In genomic region chr15:63380151-63380827, GRCh38 we compare ENCODE assay signal across 14 cellular contexts. TPM values are rescaled to one million over a fixed set of nuclear protein-coding genes. Genes with fewer than 3 reads are reported as not detected.
DNase-seq lines count a peak whose midpoint lies in the region; TF ChIP-seq lines count a peak whose summit lies in the region.
"Had no signal": no experiment of that assay in that cellular context is flagged by ENCODE, and none has a peak within 500 bp of the region (broad histone marks: within the 10 kb centered on the region; RNA-seq: fewer than 3 reads in every experiment).

No MANE protein-coding gene starts in this region.

- in situ Hi-C loops in mammary epithelial cell (cut with MboI; ENCODE audit: low sequenced_read_pairs in 2 of 2) = loop anchor here in 1 of 2 donors (10.0 to 25.0 kb wide), 2 partner anchors 45 to 218 kb away; partner anchors contain the start of gene RPS27L

- H3K4me3 ChIP-seq in OCI-LY3 (ENCODE audit: low read length) (no peak overlapping the region), mammary epithelial cell (replicated peaks in 1 of 3; ENCODE audit: insufficient read depth in 1 of 3, low read depth in 2 of 3, low read length in 3 of 3) (peak overlapping the region; percentile 73 to 83 (median 81)), kidney epithelial cell (ENCODE audit: low read depth, low read length) (peak overlapping the region; percentile 53), suprapubic skin (peak overlapping the region; percentile 59), OCI-LY7 (ENCODE audit: low read depth, low read length, poor library complexity, severe bottlenecking) (no peak overlapping the region)

- dilution Hi-C loops in mammary epithelial cell (cut with HindIII; ENCODE audit: low sequenced_read_pairs) = no loop called here

- no peaks in the 10 kb centered on the region for H3K9me2 ChIP-seq in OCI-LY7 (ENCODE audit: insufficient read depth, low read length)

- H3K4me1 ChIP-seq in OCI-LY3 (ENCODE audit: low read length) (peaks cover 8% of the 10 kb centered on the region), mammary epithelial cell (ENCODE audit: insufficient read depth, low read length) (peaks cover 61% of the 10 kb centered on the region), suprapubic skin (peaks cover 42% of the 10 kb centered on the region), OCI-LY7 (ENCODE audit: insufficient read depth, low read length, poor library complexity, severe bottlenecking) (no peaks in the 10 kb centered on the region)

- H3K27ac ChIP-seq in OCI-LY3 (ENCODE audit: low read length) (no peak overlapping the region), mammary epithelial cell (ENCODE audit: insufficient read depth, low read depth, low read length) (peak overlapping the region; percentile 77), suprapubic skin (peak overlapping the region; percentile 71), OCI-LY7 (ENCODE audit: low read depth, low read length, poor library complexity, severe bottlenecking) (no peak overlapping the region)

- H4K20me1 ChIP-seq in OCI-LY3 (ENCODE audit: insufficient read depth, low read length) = no peaks in the 10 kb centered on the region
- no peaks in the 10 kb centered on the region for H4K20me1 ChIP-seq in mammary epithelial cell (ENCODE audit: insufficient read depth, low read length)
- no peaks in the 10 kb centered on the region for H4K20me1 ChIP-seq in OCI-LY7 (ENCODE audit: insufficient read depth, low read length)

- TF ChIP-seq EP300 in suprapubic skin (IDR thresholded peaks at IDR 0.05) = no peak

- DNase-seq in mammary epithelial cell = no peak
- no peak for DNase-seq in kidney epithelial cell (ENCODE audit: low read depth)
- DNase-seq in suprapubic skin (ENCODE audit: low spot score in 2 of 2) = no peak
- DNase-seq in UCSD-AML1 (lab: John Stamatoyannopoulos, UW; ENCODE audit: unreplicated experiment) = no peak
- no peak for DNase-seq in NCI-H510A treated with DMSO at 0.1 percent for 48 hours (lab: John Stamatoyannopoulos, UW)
- no peak for DNase-seq in OCI-LY7 (ENCODE audit: low spot score)
- DNase-seq in stimulated activated CD4-positive, alpha-beta T cell treated with anti-CD3 and anti-CD28 coated beads, Interleukin-1b, Interleukin-23, amount 100 ng/mL, for 48 hours = no peak
- DNase-seq: activated CD4-positive, alpha-beta memory T cell treated with anti-CD3 and anti-CD28 coated beads, Interleukin-2, amount 10 ng/mL, durations not matched to agents 7 days and 5 days; DMS53; effector CD8-positive, alpha-beta T cell; naive B cell; NCI-H1092; NCI-H774 had no signal

- no peaks in the 10 kb centered on the region for H3K9me3 ChIP-seq in OCI-LY3 (ENCODE audit: insufficient read depth, low read length)
- no peaks in the 10 kb centered on the region for H3K9me3 ChIP-seq in mammary epithelial cell (replicated peaks; ENCODE audit: insufficient read depth, low read length)
- no peaks in the 10 kb centered on the region for H3K9me3 ChIP-seq in suprapubic skin
- no peaks in the 10 kb centered on the region for H3K9me3 ChIP-seq in OCI-LY7 (ENCODE audit: low read length)

- peaks cover 34% of the 10 kb centered on the region for H3K27me3 ChIP-seq in OCI-LY3 (ENCODE audit: low read depth, low read length)
- no peaks in the 10 kb centered on the region for H3K27me3 ChIP-seq in mammary epithelial cell (ENCODE audit: insufficient read depth, low read length)
- no peaks in the 10 kb centered on the region for H3K27me3 ChIP-seq in kidney epithelial cell (ENCODE audit: control insufficient read depth, insufficient read depth, low read length)
- H3K27me3 ChIP-seq in suprapubic skin = no peaks in the 10 kb centered on the region

- CTCF ChIA-PET in mammary epithelial cell (lab: Charles Lee; ENCODE audit: low non-redundant PET) = no interaction called here
- CTCF ChIA-PET in OCI-LY7 (lab: Charles Lee; ENCODE audit: unreplicated experiment) = no interaction called here

- H3K9ac ChIP-seq in OCI-LY3 (ENCODE audit: low read length) (no peak overlapping the region), mammary epithelial cell (ENCODE audit: insufficient read depth, low read length) (peak overlapping the region; percentile 81)

- intact Hi-C loops in mammary epithelial cell (cut with micrococcal nuclease) (loop anchor here (2.0 kb wide), 1 partner anchor 47 kb away; no protein-coding TSS in a partner anchor), OCI-LY7 (cut with micrococcal nuclease; ENCODE audit: unreplicated experiment) (no loop called here)

- 26% methylated on average over 6 of the region's 6 CpGs for WGBS in mammary epithelial cell (ENCODE audit: low coverage, missing lambda C conversion rate)
- 50% methylated on average over 6 of the region's 6 CpGs for WGBS in suprapubic skin

- H3K4me2 ChIP-seq in OCI-LY3 (ENCODE audit: low read length) (peak overlapping the region; percentile 27; the same call in 1 of the 2 replicates), mammary epithelial cell (ENCODE audit: insufficient read depth, low read depth, low read length) (peak overlapping the region; percentile 88), OCI-LY7 (ENCODE audit: low read length) (no peak overlapping the region)

- H3K36me3 ChIP-seq in OCI-LY3 (replicated peaks; ENCODE audit: low read depth, low read length) (no peaks in the 10 kb centered on the region), mammary epithelial cell (ENCODE audit: insufficient read depth, low read length) (no peaks in the 10 kb centered on the region), kidney epithelial cell (ENCODE audit: control insufficient read depth, insufficient read depth, low read length) (no peaks in the 10 kb centered on the region), suprapubic skin (no peaks in the 10 kb centered on the region), OCI-LY7 (ENCODE audit: insufficient read depth, low read length) (no peaks in the 10 kb centered on the region)

- POLR2A ChIA-PET in OCI-LY7 (lab: Charles Lee) = interaction anchor here (0.7 kb wide), 1 partner anchor 129 kb away, joined by 5 read pairs; no protein-coding TSS in a partner anchor

- TF ChIP-seq POLR2A in suprapubic skin (IDR thresholded peaks at IDR 0.05) = no peak

- H3K79me2 ChIP-seq in OCI-LY3 (ENCODE audit: low read length) = no peaks in the 10 kb centered on the region
- H3K79me2 ChIP-seq in mammary epithelial cell (ENCODE audit: insufficient read depth, low read length) = peaks cover 62% of the 10 kb centered on the region
- H3K79me2 ChIP-seq in OCI-LY7 (ENCODE audit: insufficient read depth, low read depth, low read length) = no peaks in the 10 kb centered on the region

- no peak overlapping the region for H2AFZ ChIP-seq in OCI-LY3 (ENCODE audit: low read depth, low read length)
- peak overlapping the region; percentile 88 for H2AFZ ChIP-seq in mammary epithelial cell (ENCODE audit: low read depth, low read length)
- H2AFZ ChIP-seq in OCI-LY7 (ENCODE audit: low read length) = no peak overlapping the region

- BruUV-seq in mammary epithelial cell (replicated peaks; lab: Mats Ljungman, UMichigan) (no TSS peak), OCI-LY7 (replicated peaks; lab: Mats Ljungman, UMichigan) (no TSS peak)

- TF ChIP-seq CTCF in OCI-LY3 (IDR thresholded peaks at IDR 0.05; ENCODE audit: low read depth, low read length) (no peak), mammary epithelial cell (conservative IDR thresholded peaks at IDR 0.05 in 1 of 2, IDR thresholded peaks at IDR 0.05 in 1 of 2; ENCODE audit: extremely low read depth in 1 of 2, insufficient read depth in 1 of 2, low read depth in 1 of 2, low read length in 2 of 2) (no peak), kidney epithelial cell (IDR thresholded peaks at IDR 0.05; ENCODE audit: insufficient read depth, low read length, poor library complexity, severe bottlenecking) (no peak), suprapubic skin (IDR thresholded peaks at IDR 0.05) (no peak), OCI-LY7 (conservative IDR thresholded peaks at IDR 0.05; ENCODE audit: low read length) (no peak)

RNA-seq across cellular contexts. Expression of gene CA12, which starts 1.4 kb away (rescaled TPM):
- total RNA-seq in mammary epithelial cell = 100 to 1,000 TPM; 174 to 202 TPM
- 220 TPM for polyA plus RNA-seq in mammary epithelial cell
- polyA minus RNA-seq in mammary epithelial cell = 162 TPM
- 2.9 and 4.3 TPM in 2 replicates for total RNA-seq in kidney epithelial cell
- 100 to 1,000 TPM; 292 to 338 (median 317) TPM for total RNA-seq in suprapubic skin
- total RNA-seq in OCI-LY7 (2014; rRNA removed; shearing (Covaris generic)) = not detected in 2 replicates
- total RNA-seq in OCI-LY7 (2022) = not detected in 2 replicates

Comparison
In these comparisons a context has a peak if more than half of its experiments do, and no peak if none do; other contexts are left out.
1. H3K27ac ChIP-seq: peak in mammary epithelial cell (single experiment) and suprapubic skin (single experiment); none in OCI-LY3 (single experiment) and OCI-LY7 (single experiment).
2. H3K4me3 ChIP-seq: peak in mammary epithelial cell (3 of 3), kidney epithelial cell (single experiment) and suprapubic skin (single experiment); none in OCI-LY3 (single experiment) and OCI-LY7 (single experiment).
3. RNA of gene CA12, which starts 1.4 kb away (total RNA-seq): 292 to 338 TPM in suprapubic skin and 174 to 202 TPM in mammary epithelial cell; 2.9 to 4.3 TPM in kidney epithelial cell and not detected in OCI-LY7; every median in the first group is over 10 times any median in the second.